8 cellular contexts compared by ENCODE assay signal in genomic region chr16:2482181-2483107, GRCh38. TPM values are rescaled to one million over a fixed set of nuclear protein-coding genes. Genes with fewer than 3 reads are reported as not detected.
DNase-seq lines count a peak whose midpoint lies in the region; ATAC-seq, FAIRE-seq and TF ChIP-seq lines count a peak whose summit lies in the region.

No MANE protein-coding gene starts in this region.

- ATAC-seq in pancreas: peak; percentile 46 to 65 (median 60)
- ATAC-seq in GM21390 (IDR thresholded peaks at IDR 0.05; ENCODE audit: unreplicated experiment): no peak
- ATAC-seq in HG03159 (IDR thresholded peaks at IDR 0.05; ENCODE audit: unreplicated experiment): no peak

- H3K4me3 ChIP-seq in pancreas: peak overlapping the region in 2 of 4 donors; percentile 24 to 28

- TF ChIP-seq CTCF in pancreas (IDR thresholded peaks at IDR 0.05): no peak

- H3K36me3 ChIP-seq in pancreas: no peaks in the 10 kb centered on the region

- H3K27me3 ChIP-seq in pancreas: no peaks in the 10 kb centered on the region

- 32 to 33% methylated on average over 28 of the region's 28 CpGs for WGBS in pancreas, 2 donors

- H3K4me1 ChIP-seq in pancreas: peaks cover 26 to 36% (median 27%) of the 10 kb centered on the region in 3 donors

- intact Hi-C loops in pancreas (cut with DNase I): no loop called here

- peak overlapping the region; percentile 54 to 77 (median 73) for H3K27ac ChIP-seq in pancreas

- DNase-seq in C1 segment of cervical spinal cord (lab: John Stamatoyannopoulos, UW) (peak in 11 of 14 donors; percentile 35 to 71 (median 54)), NCI-H446 (lab: John Stamatoyannopoulos, UW) (peak; percentile 33 to 78), fibroblast of the conjunctiva (ENCODE audit: low read depth) (peak; percentile 48), pancreas (peak in 4 of 6 donors; percentile 67 to 80 (median 70)), MV-4-11 (lab: John Stamatoyannopoulos, UW) (no peak), NOMO-1 treated with DMSO at 0.1 percent for 48 hours (lab: John Stamatoyannopoulos, UW; ENCODE audit: unreplicated experiment) (no peak)

- FAIRE-seq in pancreas (lab: Jason Lieb, UNC): no peak

- H3K9me3 ChIP-seq in pancreas: no peaks in the 10 kb centered on the region

RNA-seq across cellular contexts. Expression of gene TBC1D24, which starts 7.5 kb away (rescaled TPM):
- 10 to 100 TPM; 16.8 to 23.7 (median 19.7) TPM for total RNA-seq in pancreas
- 10 to 100 TPM; 10.8 to 16.0 TPM for polyA plus RNA-seq in pancreas

RNA-seq across cellular contexts. Expression of gene NTN3, which starts 11.3 kb away (rescaled TPM):
- total RNA-seq in pancreas: under 1 TPM in 3 of 6 donors, not detected in 3; 0.09 to 0.22 (median 0.20) TPM
- under 1 TPM; 0.07 to 0.08 TPM for polyA plus RNA-seq in pancreas

RNA-seq across cellular contexts. Expression of gene TEDC2, which starts 22.5 kb away (rescaled TPM):
- total RNA-seq in pancreas: under 1 TPM in 5 of 6 donors, not detected in 1; 0.16 to 0.82 (median 0.76) TPM
- 1 to 10 TPM; 1.1 to 1.4 TPM for polyA plus RNA-seq in pancreas

RNA-seq across cellular contexts. Expression of gene ATP6V0C, which starts 31.3 kb away (rescaled TPM):
- 10 to 100 TPM; 39.9 to 92.3 (median 66.8) TPM for total RNA-seq in pancreas
- polyA plus RNA-seq in pancreas: 100 to 1,000 TPM in 1 of 2 donors, 10 to 100 TPM in 1; 59.8 to 124 TPM

RNA-seq across cellular contexts. Expression of gene AMDHD2, which starts 37.7 kb away (rescaled TPM):
- total RNA-seq in pancreas: 10 to 100 TPM in 4 of 6 donors, 1 to 10 TPM in 2; 8.0 to 18.7 (median 10.9) TPM
- polyA plus RNA-seq in pancreas: 10 to 100 TPM; 27.7 to 36.3 TPM

Comparison
In these comparisons a context has a peak if more than half of its experiments do, and no peak if none do; other contexts are left out.
1. DNase-seq: peak in C1 segment of cervical spinal cord (11 of 14), NCI-H446 (2 of 2), fibroblast of the conjunctiva (single experiment) and pancreas (4 of 6); none in MV-4-11 (single experiment) and NOMO-1 treated with DMSO at 0.1 percent for 48 hours (single experiment).
2. ATAC-seq: peak in pancreas (4 of 4); none in GM21390 (single experiment) and HG03159 (single experiment).